12 cellular contexts compared by ENCODE assay signal in genomic region chr3:66153961-66154923, GRCh38.
DNase-seq lines count a peak whose midpoint lies in the region; ATAC-seq and TF ChIP-seq lines count a peak whose summit lies in the region.
"Had no signal": no experiment of that assay in that cellular context is flagged by ENCODE, and none has a peak within 500 bp of the region (broad histone marks: within the 10 kb centered on the region; RNA-seq: fewer than 3 reads in every experiment).

No MANE protein-coding gene starts in this region.

- H3K4me1 ChIP-seq in gastrocnemius medialis: peaks cover 6 to 15% of the 10 kb centered on the region in 2 donors

- TF ChIP-seq POLR2A in gastrocnemius medialis (IDR thresholded peaks at IDR 0.05): no peak

- in situ Hi-C loops in gastrocnemius medialis (cut with MboI; ENCODE audit: low sequenced_read_pairs in 4 of 4): no loop called here

- no peak for TF ChIP-seq CTCF in gastrocnemius medialis (IDR thresholded peaks at IDR 0.05 in 4 of 5, conservative IDR thresholded peaks at IDR 0.05 in 1 of 5)

- intact Hi-C loops in gastrocnemius medialis (cut with DNase I; ENCODE audit: low total_unique reads): no loop called here

- no peaks in the 10 kb centered on the region for H3K9me3 ChIP-seq in gastrocnemius medialis

- peak overlapping the region in 2 of 4 donors; percentile 10 to 28 for H3K27ac ChIP-seq in gastrocnemius medialis

- H3K27me3 ChIP-seq in gastrocnemius medialis: no peaks in the 10 kb centered on the region

- peak overlapping the region; percentile 48 to 56 (median 50) for H3K4me3 ChIP-seq in gastrocnemius medialis

- H3K36me3 ChIP-seq in gastrocnemius medialis: no peaks in the 10 kb centered on the region

- DNase-seq in Daoy (ENCODE audit: low read depth) (peak; percentile 6), astrocyte of the hippocampus (ENCODE audit: low read depth, low spot score) (peak; percentile 31), iPS-NIHi11 (ENCODE audit: low spot score) (peak; percentile 11), gastrocnemius medialis (no peak), NCI-H187 treated with DMSO at 0.1 percent for 48 hours (lab: John Stamatoyannopoulos, UW) (no peak)
- DNase-seq in activated naive CD4-positive, alpha-beta T cell treated with anti-CD3 and anti-CD28 coated beads, Interleukin-2, amount 50 U/mL, for 16 hours: no peak
- DNase-seq in activated T-cell treated with anti-CD3 and anti-CD28 coated beads, Interleukin-2, amount 50 U/mL, for 48 hours: no peak
- DNase-seq: CD8-positive, alpha-beta T cell; erythroblast; NCI-H187; T-helper 1 cell had no signal

- ATAC-seq in gastrocnemius medialis: peak; percentile 47 to 69
- no peak for ATAC-seq in HG03095 (IDR thresholded peaks at IDR 0.05; ENCODE audit: unreplicated experiment)
- ATAC-seq: CD8-positive, alpha-beta T cell had no signal

Comparison
In these comparisons a context has a peak if more than half of its experiments do, and no peak if none do; other contexts are left out.
1. DNase-seq: peak in Daoy (single experiment), astrocyte of the hippocampus (single experiment) and iPS-NIHi11 (single experiment); none in gastrocnemius medialis (0 of 2), activated naive CD4-positive, alpha-beta T cell treated with anti-CD3 and anti-CD28 coated beads, Interleukin-2, amount 50 U/mL, for 16 hours (single experiment), NCI-H187 treated with DMSO at 0.1 percent for 48 hours (single experiment) and activated T-cell treated with anti-CD3 and anti-CD28 coated beads, Interleukin-2, amount 50 U/mL, for 48 hours (0 of 2).